8 cellular contexts compared by ENCODE assay signal in the genomic region with DNA sequence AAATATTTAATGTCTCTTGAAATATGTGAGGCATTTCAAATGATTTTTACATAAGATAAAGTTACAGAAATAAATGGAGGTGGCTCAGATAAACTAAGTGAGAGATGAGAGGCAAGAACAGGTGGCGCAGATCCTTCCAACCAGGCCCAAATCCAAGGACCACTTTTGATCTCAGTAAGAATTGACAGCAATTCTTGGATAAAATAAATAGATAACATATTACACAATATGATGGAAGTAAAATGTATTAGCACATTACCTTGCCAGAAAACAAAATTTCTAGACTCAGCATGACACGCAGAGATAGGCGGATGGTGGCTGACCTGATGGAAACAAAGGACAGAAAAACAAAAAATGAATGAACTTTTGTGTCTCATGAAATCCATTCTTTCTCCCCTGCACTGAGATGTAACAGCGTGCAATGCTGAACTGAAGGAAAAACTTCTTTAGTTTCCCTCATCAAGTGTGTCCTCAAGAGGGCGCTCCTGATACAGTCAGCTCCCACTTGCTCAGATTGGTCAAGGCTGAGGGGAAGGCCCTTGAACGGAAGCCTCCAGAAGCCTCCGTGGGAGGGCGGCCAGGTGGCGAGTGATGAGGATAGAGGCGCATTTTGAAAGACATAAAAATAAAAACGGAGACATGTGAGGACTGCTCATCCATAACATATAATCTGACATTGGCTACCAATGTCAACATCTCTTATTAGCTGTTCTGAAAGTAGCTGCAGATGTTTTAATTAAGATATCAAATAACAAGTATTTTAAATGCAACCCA.
DNase-seq lines count a peak whose midpoint lies in the region; ATAC-seq and TF ChIP-seq lines count a peak whose summit lies in the region.

No MANE protein-coding gene starts in this region.

- in situ Hi-C loops in HAP-1 (cut with MboI; ENCODE audit: low sequenced_read_pairs) = loop anchor here (5.0 kb wide), 1 partner anchor 272 kb away; no protein-coding TSS in a partner anchor

- DNase-seq in GDM1 (lab: John Stamatoyannopoulos, UW) (peak; percentile 31), HAP-1 (ENCODE audit: low spot score in 2 of 2) (peak; percentile 79 to 89), MG63 (peak; percentile 79), SJCRH30 (peak; percentile 91 to 98), foreskin keratinocyte (peak; percentile 63 to 76), pons (ENCODE audit: low spot score) (peak; percentile 94), tibial nerve (ENCODE audit: low spot score in 2 of 2) (peak; percentile 52 to 96)
- peak; percentile 86 for DNase-seq in activated effector memory CD4-positive, alpha-beta T cell treated with anti-CD3 and anti-CD28 coated beads, Interleukin-2, amount 50 U/mL, for 16 hours

- TF ChIP-seq POLR2A in tibial nerve (IDR thresholded peaks at IDR 0.05) = no peak

- no peaks in the 10 kb centered on the region for H3K9me3 ChIP-seq in HAP-1
- H3K9me3 ChIP-seq in MG63 = no peaks in the 10 kb centered on the region
- no peaks in the 10 kb centered on the region for H3K9me3 ChIP-seq in SJCRH30 (replicated peaks)
- no peaks in the 10 kb centered on the region for H3K9me3 ChIP-seq in tibial nerve

- H3K36me3 ChIP-seq in HAP-1 (replicated peaks) (peaks cover 10% of the 10 kb centered on the region; the same call in 1 of the 2 replicates), MG63 (peaks cover 30% of the 10 kb centered on the region), SJCRH30 (peaks cover 9% of the 10 kb centered on the region; the same call in 1 of the 2 replicates), tibial nerve (no peaks in the 10 kb centered on the region)

- peaks cover 15% of the 10 kb centered on the region for H3K4me1 ChIP-seq in HAP-1
- H3K4me1 ChIP-seq in SJCRH30 = peaks cover 36% of the 10 kb centered on the region
- H3K4me1 ChIP-seq in foreskin keratinocyte = peaks cover 10% of the 10 kb centered on the region
- peaks cover 0 to 23% (median 8%) of the 10 kb centered on the region in 4 donors for H3K4me1 ChIP-seq in tibial nerve

- WGBS in tibial nerve, 2 donors = 15 to 18% methylated on average over 11 of the region's 11 CpGs

- H3K27ac ChIP-seq in SJCRH30 (peak overlapping the region; percentile 83), foreskin keratinocyte (peak overlapping the region; percentile 98), tibial nerve (peak overlapping the region in 3 of 4 donors; percentile 25 to 71 (median 68))

- H3K27me3 ChIP-seq in HAP-1 (ENCODE audit: low read depth) (no peaks in the 10 kb centered on the region), MG63 (no peaks in the 10 kb centered on the region), SJCRH30 (no peaks in the 10 kb centered on the region), foreskin keratinocyte (no peaks in the 10 kb centered on the region), tibial nerve (no peaks in the 10 kb centered on the region)

- ATAC-seq in foreskin keratinocyte = peak; percentile 49

- TF ChIP-seq CTCF in foreskin keratinocyte (conservative IDR thresholded peaks at IDR 0.05) (peak; percentile 95), tibial nerve (IDR thresholded peaks at IDR 0.05) (peak; percentile 79 to 84 (median 80))

- TF ChIP-seq EP300 in tibial nerve (IDR thresholded peaks at IDR 0.05) = peak in 1 of 2 donors; percentile 38

- H3K4me3 ChIP-seq in HAP-1 (no peak overlapping the region), MG63 (no peak overlapping the region), SJCRH30 (no peak overlapping the region), tibial nerve (no peak overlapping the region)

Comparison
In these comparisons a context has a peak if more than half of its experiments do, and no peak if none do; other contexts are left out.
1. DNase-seq: peak in every context shown above with its lines; median percentile 94 in SJCRH30; 94 in pons; 86 in activated effector memory CD4-positive, alpha-beta T cell treated with anti-CD3 and anti-CD28 coated beads, Interleukin-2, amount 50 U/mL, for 16 hours; 84 in HAP-1; 79 in MG63; 74 in tibial nerve; 70 in foreskin keratinocyte; 31 in GDM1.